ENCODE assay signal across 8 cellular contexts in the genomic region with DNA sequence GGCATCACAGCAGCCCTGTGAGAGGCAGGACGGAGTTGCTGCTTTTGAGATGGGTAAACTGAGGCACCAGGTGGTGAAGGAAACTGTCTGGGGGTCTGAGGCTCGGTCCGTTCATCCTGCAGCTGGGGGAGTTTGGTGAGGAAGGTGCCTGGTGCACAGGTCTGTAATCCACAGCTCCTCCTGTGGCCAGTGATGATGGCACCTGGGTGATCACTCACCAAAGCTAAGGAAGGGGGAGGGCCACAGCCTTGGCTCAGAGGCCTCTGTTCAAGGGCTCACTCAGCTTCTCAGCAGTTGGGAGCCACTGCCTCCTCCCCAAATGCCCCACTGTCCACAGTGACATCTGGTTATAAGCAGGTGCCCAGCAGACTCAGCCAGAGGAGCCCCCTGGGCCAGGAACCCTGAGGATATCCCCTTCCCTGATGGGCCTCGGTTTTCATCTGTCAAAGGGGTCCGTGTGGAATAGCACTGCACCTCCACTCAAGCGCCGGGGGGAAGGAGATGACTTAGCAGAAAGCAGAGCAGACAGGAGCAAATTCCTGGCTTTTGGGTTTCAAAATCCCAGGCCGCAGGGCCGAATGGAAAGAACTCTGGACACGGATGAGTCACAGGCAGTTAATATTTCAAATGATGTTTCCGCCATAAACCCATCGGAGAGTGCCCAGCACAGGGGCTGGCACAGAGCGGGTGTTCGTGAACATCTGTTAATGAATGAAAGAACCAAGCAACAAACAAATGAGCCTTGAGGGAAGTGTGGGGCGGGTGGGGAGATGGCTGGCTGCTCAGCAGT.
DNase-seq lines count a peak whose midpoint lies in the region; ATAC-seq and TF ChIP-seq lines count a peak whose summit lies in the region.

No MANE protein-coding gene starts in this region.

- no peak overlapping the region for H3K27ac Mint-ChIP-seq in activated T-helper 2 cell treated with anti-CD3 and anti-CD28 coated beads, Interferon-gamma antibody, Interleukin-2, Interleukin-4, amounts not matched to agents 10 μg/mL and 5 μg/mL and 100 μg/mL, durations not matched to agents 14 hours and 24 hours and 36 hours
- H3K27ac Mint-ChIP-seq in activated T-helper 17 cell treated with anti-CD3 and anti-CD28 coated beads, Interleukin-2, amount 50 U/mL, for 72 hours, result no peak overlapping the region

- DNase-seq in GM12864 (ENCODE audit: low read depth) (no peak), NCI-H2171 treated with DMSO at 0.1 percent for 48 hours (lab: John Stamatoyannopoulos, UW) (peak; percentile 58), fibroblast of gingiva (ENCODE audit: low read depth) (peak; percentile 96), sciatic nerve (ENCODE audit: low spot score) (no peak), GM19238 (ENCODE audit: insufficient read length, low spot score) (no peak)
- DNase-seq in activated T-helper 2 cell treated with anti-CD3 and anti-CD28 coated beads, Interferon-gamma antibody, Interleukin-2, Interleukin-4, amounts not matched to agents 10 μg/mL and 5 μg/mL and 100 μg/mL, durations not matched to agents 14 hours and 24 hours and 36 hours (ENCODE audit: low spot score), result no peak

- TF ChIP-seq CTCF in GM12864 (IDR thresholded peaks at IDR 0.05; ENCODE audit: low read depth, low read length, missing control alignments), result peak; percentile 64

- intact Hi-C loops in sciatic nerve (cut with DNase I), result no loop called here
- intact Hi-C loops in activated T-helper 2 cell treated with anti-CD3 and anti-CD28 coated beads, Interferon-gamma antibody, Interleukin-2, Interleukin-4, amounts not matched to agents 10 μg/mL and 5 μg/mL and 100 μg/mL, durations not matched to agents 14 hours and 24 hours and 36 hours (cut with micrococcal nuclease), result no loop called here

- H3K9me3 Mint-ChIP-seq in activated T-helper 2 cell treated with anti-CD3 and anti-CD28 coated beads, Interferon-gamma antibody, Interleukin-2, Interleukin-4, amounts not matched to agents 10 μg/mL and 5 μg/mL and 100 μg/mL, durations not matched to agents 14 hours and 24 hours and 36 hours, result no peaks in the 10 kb centered on the region
- no peaks in the 10 kb centered on the region for H3K9me3 Mint-ChIP-seq in activated T-helper 17 cell treated with anti-CD3 and anti-CD28 coated beads, Interleukin-2, amount 50 U/mL, for 72 hours

- no peaks in the 10 kb centered on the region for H3K4me1 Mint-ChIP-seq in activated T-helper 2 cell treated with anti-CD3 and anti-CD28 coated beads, Interferon-gamma antibody, Interleukin-2, Interleukin-4, amounts not matched to agents 10 μg/mL and 5 μg/mL and 100 μg/mL, durations not matched to agents 14 hours and 24 hours and 36 hours (ENCODE audit: low read depth)
- no peaks in the 10 kb centered on the region for H3K4me1 Mint-ChIP-seq in activated T-helper 17 cell treated with anti-CD3 and anti-CD28 coated beads, Interleukin-2, amount 50 U/mL, for 72 hours

- ATAC-seq in sciatic nerve (peak; percentile 21), HG03460 (IDR thresholded peaks at IDR 0.05; ENCODE audit: unreplicated experiment) (no peak)
- ATAC-seq in activated T-helper 17 cell treated with anti-CD3 and anti-CD28 coated beads, Interleukin-2, amount 50 U/mL, for 72 hours (replicated peaks), result no peak

- H3K4me3 Mint-ChIP-seq in activated T-helper 2 cell treated with anti-CD3 and anti-CD28 coated beads, Interferon-gamma antibody, Interleukin-2, Interleukin-4, amounts not matched to agents 10 μg/mL and 5 μg/mL and 100 μg/mL, durations not matched to agents 14 hours and 24 hours and 36 hours (ENCODE audit: low read depth), result no peak overlapping the region
- H3K4me3 Mint-ChIP-seq in activated T-helper 17 cell treated with anti-CD3 and anti-CD28 coated beads, Interleukin-2, amount 50 U/mL, for 72 hours, result no peak overlapping the region

- H3K4me3 ChIP-seq in GM12864 (ENCODE audit: low read depth, low read length), result no peak overlapping the region

- no peaks in the 10 kb centered on the region for H3K27me3 Mint-ChIP-seq in activated T-helper 2 cell treated with anti-CD3 and anti-CD28 coated beads, Interferon-gamma antibody, Interleukin-2, Interleukin-4, amounts not matched to agents 10 μg/mL and 5 μg/mL and 100 μg/mL, durations not matched to agents 14 hours and 24 hours and 36 hours (ENCODE audit: low read depth)
- peaks cover 10% of the 10 kb centered on the region for H3K27me3 Mint-ChIP-seq in activated T-helper 17 cell treated with anti-CD3 and anti-CD28 coated beads, Interleukin-2, amount 50 U/mL, for 72 hours

- no peaks in the 10 kb centered on the region for H3K36me3 Mint-ChIP-seq in activated T-helper 2 cell treated with anti-CD3 and anti-CD28 coated beads, Interferon-gamma antibody, Interleukin-2, Interleukin-4, amounts not matched to agents 10 μg/mL and 5 μg/mL and 100 μg/mL, durations not matched to agents 14 hours and 24 hours and 36 hours (ENCODE audit: low read depth)
- no peaks in the 10 kb centered on the region for H3K36me3 Mint-ChIP-seq in activated T-helper 17 cell treated with anti-CD3 and anti-CD28 coated beads, Interleukin-2, amount 50 U/mL, for 72 hours (ENCODE audit: low read depth)

Comparison
In these comparisons a context has a peak if more than half of its experiments do, and no peak if none do; other contexts are left out.
1. DNase-seq: peak in NCI-H2171 treated with DMSO at 0.1 percent for 48 hours (single experiment) and fibroblast of gingiva (single experiment); none in GM12864 (single experiment), sciatic nerve (single experiment), activated T-helper 2 cell treated with anti-CD3 and anti-CD28 coated beads, Interferon-gamma antibody, Interleukin-2, Interleukin-4, amounts not matched to agents 10 μg/mL and 5 μg/mL and 100 μg/mL, durations not matched to agents 14 hours and 24 hours and 36 hours (single experiment) and GM19238 (single experiment).